In the genomic region with DNA sequence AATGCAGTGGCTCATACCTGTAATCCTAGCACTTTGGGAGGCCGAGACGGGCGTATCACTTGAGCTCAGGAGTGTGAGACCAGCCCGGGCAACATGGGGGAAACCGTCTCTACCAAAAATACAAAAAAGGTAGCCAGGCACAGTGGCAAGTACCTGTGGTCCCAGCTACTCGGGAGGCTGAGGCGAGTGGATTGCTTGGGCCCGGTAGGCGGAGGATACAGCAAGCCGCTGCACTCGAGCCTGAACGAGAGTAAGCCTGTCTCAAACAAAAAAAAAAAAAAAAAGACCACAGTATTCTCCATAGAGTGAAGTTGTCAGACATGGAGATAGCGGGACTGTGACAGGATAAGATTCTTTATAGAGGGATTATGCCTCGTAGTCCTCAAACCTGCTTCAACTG, we compare ENCODE assay signal across 29 cellular contexts.
"Had no signal": no experiment of that assay in that cellular context is flagged by ENCODE, and none has a peak within 500 bp of the region (broad histone marks: within the 10 kb centered on the region; RNA-seq: fewer than 3 reads in every experiment).

No MANE protein-coding gene starts in this region.

- H2AFZ ChIP-seq: PC-9 had no signal

- H3K4me3 ChIP-seq: PC-9, SJCRH30, SK-N-MC had no signal

- H3K4me2 ChIP-seq: KMS-11 had no signal

- ATAC-seq: Panc1, Right ventricle myocardium inferior, SK-N-SH treated with all-trans-retinoic acid at 6 μM for 48 hours had no signal

- DNase-seq: Karpas-422, MM.1S, NCI-H1048, NCI-H1105 treated with DMSO at 0.1 percent for 48 hours, NCI-H1436, NCI-H146, NCI-H1694, NCI-H187, NCI-H1930, NCI-H2029 treated with DMSO at 0.1 percent for 48 hours, NCI-H2081 treated with DMSO at 0.1 percent for 48 hours, NCI-H2107, NCI-H2171, NCI-H226, NCI-H446, NCI-H510A treated with DMSO at 0.1 percent for 48 hours, NCI-H524 treated with DMSO at 0.1 percent for 48 hours, NCI-H526 treated with DMSO at 0.1 percent for 48 hours, NCI-H774, PC-9, SHP77, SIG-M5 had no signal

- H3K27ac ChIP-seq: KMS-11, RWPE1, SJCRH30, SK-N-MC had no signal

- H3K27me3 ChIP-seq: SJCRH30 had no signal

- H3K36me3 ChIP-seq: SJCRH30 had no signal
